ENCODE assay signal across 8 cellular contexts in genomic region chr12:79690156-79690605, GRCh38. TPM values are rescaled to one million over a fixed set of nuclear protein-coding genes. Genes with fewer than 3 reads are reported as not detected.
DNase-seq lines count a peak whose midpoint lies in the region; ATAC-seq and TF ChIP-seq lines count a peak whose summit lies in the region.

No MANE protein-coding gene starts in this region.

- no peaks in the 10 kb centered on the region for H3K9me3 Mint-ChIP-seq in effector memory CD8-positive, alpha-beta T cell
- H3K9me3 Mint-ChIP-seq in natural killer cell, result no peaks in the 10 kb centered on the region

- H3K4me1 Mint-ChIP-seq in effector memory CD8-positive, alpha-beta T cell (ENCODE audit: low read depth in 2 of 2), result peaks cover 0 to 8% of the 10 kb centered on the region in 2 donors
- peaks cover 17 to 20% of the 10 kb centered on the region in 2 donors for H3K4me1 Mint-ChIP-seq in natural killer cell

- intact Hi-C loops in natural killer cell (cut with micrococcal nuclease), result no loop called here

- H3K4me3 ChIP-seq in AG09309 (ENCODE audit: control insufficient read depth, low read depth, low read length), result peak overlapping the region; percentile 99

- DNase-seq in AG09309 (ENCODE audit: low read depth), result no peak
- DNase-seq in effector memory CD8-positive, alpha-beta T cell, result no peak
- peak; percentile 21 for DNase-seq in natural killer cell
- DNase-seq in SIG-M5 (lab: John Stamatoyannopoulos, UW), result no peak
- no peak for DNase-seq in SHP77 treated with DMSO at 0.1 percent for 48 hours (lab: John Stamatoyannopoulos, UW)

- H3K4me3 Mint-ChIP-seq in effector memory CD8-positive, alpha-beta T cell, result peak overlapping the region; percentile 85 to 86
- H3K4me3 Mint-ChIP-seq in natural killer cell, result peak overlapping the region; percentile 90

- TF ChIP-seq CTCF in AG09309 (IDR thresholded peaks at IDR 0.05; ENCODE audit: control insufficient read depth, insufficient read depth, low read depth, low read length, missing control alignments) (no peak), natural killer cell (IDR thresholded peaks at IDR 0.05) (no peak)

- H3K36me3 Mint-ChIP-seq in effector memory CD8-positive, alpha-beta T cell (ENCODE audit: insufficient read depth), result peaks cover 4% of the 10 kb centered on the region
- no peaks in the 10 kb centered on the region for H3K36me3 Mint-ChIP-seq in natural killer cell

- peaks cover 50 to 58% of the 10 kb centered on the region in 2 donors for H3K27me3 Mint-ChIP-seq in effector memory CD8-positive, alpha-beta T cell
- peaks cover 28 to 39% of the 10 kb centered on the region in 2 donors for H3K27me3 Mint-ChIP-seq in natural killer cell (ENCODE audit: low read depth in 2 of 2)

- ATAC-seq in GM18517 (IDR thresholded peaks at IDR 0.05; ENCODE audit: unreplicated experiment) (peak; percentile 26), HG02885 (IDR thresholded peaks at IDR 0.05; ENCODE audit: poor library complexity, unreplicated experiment) (peak; percentile 22), natural killer cell (peak; percentile 22 to 37 (median 27))
- peak; percentile 18 for ATAC-seq in effector memory CD8-positive, alpha-beta T cell (replicated peaks)

- no peak overlapping the region for H3K27ac Mint-ChIP-seq in effector memory CD8-positive, alpha-beta T cell
- peak overlapping the region in 1 of 2 donors; percentile 57 for H3K27ac Mint-ChIP-seq in natural killer cell

TF ChIP-seq in PFSK-1, 5 proteins besides CTCF, POLR2A, EP300 and RAD21:
- no peak; the same call in 1 of the 2 replicates for TF ChIP-seq SIN3A (IDR thresholded peaks at IDR 0.05; ENCODE audit: borderline replicate concordance, insufficient read depth, low read length)
- TF ChIP-seq TAF1 (IDR thresholded peaks at IDR 0.05; ENCODE audit: borderline replicate concordance, insufficient read depth, low read length), result 0 out of 2 replicates have a peak, but pooled peaks have one; percentile 19
- no peak for TF ChIP-seq POLR2AphosphoS5 (IDR thresholded peaks at IDR 0.05; ENCODE audit: low read depth, low read length)
- no peak for TF ChIP-seq FOXP2 (optimal IDR thresholded peaks at IDR 0.05; ENCODE audit: borderline replicate concordance, extremely low read depth, extremely low read length, insufficient read depth)
- no peak for TF ChIP-seq REST (IDR thresholded peaks at IDR 0.05; ENCODE audit: insufficient read depth in 1 of 2, low read depth in 2 of 2, low read length in 2 of 2)
TF ChIP-seq in PFSK-1: peak in this region for 1.

RNA-seq across cellular contexts. Expression of gene PAWR, which starts 0.6 kb away (rescaled TPM):
- 45.6 TPM for polyA plus RNA-seq in PFSK-1 (2012; ENCODE audit: insufficient read length, low read depth)
- 1 to 10 TPM; 3.2 to 8.1 (median 5.3) TPM for total RNA-seq in natural killer cell
